1 cellular context compared by ENCODE assay signal in the genomic region with DNA sequence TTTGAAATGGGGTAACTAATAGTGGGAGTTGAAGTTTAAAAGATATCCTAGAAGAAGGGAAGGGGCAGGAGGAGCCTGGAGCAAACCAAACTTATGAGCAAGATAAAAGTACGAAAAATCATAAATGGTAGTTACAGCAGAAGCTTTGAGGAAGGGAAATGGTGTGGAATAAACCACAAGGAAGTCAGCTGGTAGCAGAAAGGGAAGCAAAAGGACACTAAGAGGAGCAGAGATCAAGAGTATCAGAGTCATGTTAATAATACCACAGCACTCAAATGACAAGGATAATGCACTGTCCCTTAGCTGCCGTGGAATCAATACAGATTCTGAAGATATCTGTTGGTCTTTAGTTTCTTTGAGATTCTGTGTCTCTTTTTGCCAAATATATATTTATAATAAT.
TF ChIP-seq lines count a peak whose summit lies in the region.

No MANE protein-coding gene starts in this region.

TF ChIP-seq in HepG2, 621 proteins besides CTCF, POLR2A, EP300 and RAD21 (continued from another document):
- no peak for TF ChIP-seq HIC2 (CRISPR knock-in tag; IDR thresholded peaks at IDR 0.05; ENCODE audit: low read depth)
- TF ChIP-seq FOXA1 (IDR thresholded peaks at IDR 0.05): no peak
- no peak for TF ChIP-seq FOXA1 (CRISPR knock-in tag; IDR thresholded peaks at IDR 0.05)
- no peak for TF ChIP-seq NR0B2 (CRISPR knock-in tag; IDR thresholded peaks at IDR 0.05)
- TF ChIP-seq CREBL2 (CRISPR knock-in tag; IDR thresholded peaks at IDR 0.05; ENCODE audit: borderline replicate concordance): no peak
- TF ChIP-seq TAF15 (IDR thresholded peaks at IDR 0.05; ENCODE audit: low read depth, low read length, poor library complexity, severe bottlenecking): no peak
- no peak for TF ChIP-seq ZNF562 (CRISPR knock-in tag; IDR thresholded peaks at IDR 0.05; ENCODE audit: borderline replicate concordance)
- no peak for TF ChIP-seq HES4 (CRISPR knock-in tag; IDR thresholded peaks at IDR 0.05; ENCODE audit: borderline replicate concordance)
- TF ChIP-seq MEIS2 (CRISPR knock-in tag; IDR thresholded peaks at IDR 0.05): no peak
- no peak for TF ChIP-seq ZBTB38 (CRISPR knock-in tag; IDR thresholded peaks at IDR 0.05)
- no peak for TF ChIP-seq ZKSCAN8 (CRISPR knock-in tag; IDR thresholded peaks at IDR 0.05; ENCODE audit: borderline replicate concordance)
- TF ChIP-seq RFXANK (CRISPR knock-in tag; IDR thresholded peaks at IDR 0.05): no peak
- TF ChIP-seq, protein P1, sequence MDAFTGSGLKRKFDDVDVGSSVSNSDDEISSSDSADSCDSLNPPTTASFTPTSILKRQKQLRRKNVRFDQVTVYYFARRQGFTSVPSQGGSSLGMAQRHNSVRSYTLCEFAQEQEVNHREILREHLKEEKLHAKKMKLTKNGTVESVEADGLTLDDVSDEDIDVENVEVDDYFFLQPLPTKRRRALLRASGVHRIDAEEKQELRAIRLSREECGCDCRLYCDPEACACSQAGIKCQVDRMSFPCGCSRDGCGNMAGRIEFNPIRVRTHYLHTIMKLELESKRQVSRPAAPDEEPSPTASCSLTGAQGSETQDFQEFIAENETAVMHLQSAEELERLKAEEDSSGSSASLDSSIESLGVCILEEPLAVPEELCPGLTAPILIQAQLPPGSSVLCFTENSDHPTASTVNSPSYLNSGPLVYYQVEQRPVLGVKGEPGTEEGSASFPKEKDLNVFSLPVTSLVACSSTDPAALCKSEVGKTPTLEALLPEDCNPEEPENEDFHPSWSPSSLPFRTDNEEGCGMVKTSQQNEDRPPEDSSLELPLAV (CRISPR knock-in tag; conservative IDR thresholded peaks at IDR 0.05; ENCODE audit: low read depth): no peak
- TF ChIP-seq, protein P2, sequence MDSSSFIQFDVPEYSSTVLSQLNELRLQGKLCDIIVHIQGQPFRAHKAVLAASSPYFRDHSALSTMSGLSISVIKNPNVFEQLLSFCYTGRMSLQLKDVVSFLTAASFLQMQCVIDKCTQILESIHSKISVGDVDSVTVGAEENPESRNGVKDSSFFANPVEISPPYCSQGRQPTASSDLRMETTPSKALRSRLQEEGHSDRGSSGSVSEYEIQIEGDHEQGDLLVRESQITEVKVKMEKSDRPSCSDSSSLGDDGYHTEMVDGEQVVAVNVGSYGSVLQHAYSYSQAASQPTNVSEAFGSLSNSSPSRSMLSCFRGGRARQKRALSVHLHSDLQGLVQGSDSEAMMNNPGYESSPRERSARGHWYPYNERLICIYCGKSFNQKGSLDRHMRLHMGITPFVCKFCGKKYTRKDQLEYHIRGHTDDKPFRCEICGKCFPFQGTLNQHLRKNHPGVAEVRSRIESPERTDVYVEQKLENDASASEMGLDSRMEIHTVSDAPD (CRISPR knock-in tag; IDR thresholded peaks at IDR 0.05): no peak
- no peak for TF ChIP-seq LBX2 (CRISPR knock-in tag; IDR thresholded peaks at IDR 0.05; ENCODE audit: borderline replicate concordance)
- TF ChIP-seq YY1 (IDR thresholded peaks at IDR 0.05; ENCODE audit: insufficient read depth, insufficient replicate concordance, low read depth, low read length): no peak
